ENCODE assay signal across 27 cellular contexts in the genomic region with DNA sequence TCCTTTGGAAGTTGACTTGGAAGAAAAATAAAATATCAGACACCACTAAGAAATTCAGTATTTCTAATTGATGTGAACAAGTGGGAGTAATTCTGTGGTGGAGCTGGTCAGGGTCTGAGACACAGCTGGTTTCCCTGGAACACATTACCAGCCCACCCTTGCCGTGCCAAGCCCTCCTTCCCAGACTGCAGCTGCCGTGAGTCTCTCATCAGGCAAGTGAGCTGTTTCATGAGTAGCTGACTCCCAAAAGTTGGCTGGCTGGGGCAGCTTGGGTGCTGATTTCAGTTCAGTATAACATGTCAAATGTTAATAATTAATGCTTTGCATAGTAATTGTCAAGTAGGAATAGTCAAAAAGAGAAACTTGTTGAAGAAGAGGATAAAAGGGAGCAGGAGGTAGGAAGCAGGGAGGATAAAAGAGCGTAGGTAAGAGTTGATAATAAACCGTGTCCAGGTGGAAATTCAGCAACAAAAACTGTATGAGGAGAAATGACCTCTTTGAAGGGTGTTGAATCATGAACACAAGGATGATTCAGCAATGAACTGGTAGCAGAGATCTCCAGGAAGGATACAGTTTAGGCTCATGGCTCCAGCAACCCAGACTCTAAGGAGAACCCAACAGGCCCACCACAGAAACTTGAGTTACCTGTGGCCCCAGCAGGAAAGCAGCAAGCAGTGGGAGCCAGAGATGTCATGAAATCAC.
A peak's percentile ranks its signal among the peaks of the same experiment; 100 is the strongest.
DNase-seq lines count a peak whose midpoint lies in the region; ATAC-seq and TF ChIP-seq lines count a peak whose summit lies in the region.
"Had no signal": no experiment of that assay in that cellular context is flagged by ENCODE, and none has a peak within 500 bp of the region (broad histone marks: within the 10 kb centered on the region; RNA-seq: fewer than 3 reads in every experiment).

No MANE protein-coding gene starts in this region.

- H3K36me3 ChIP-seq in left ventricle myocardium inferior: no peaks in the 10 kb centered on the region
- H3K36me3 ChIP-seq: left lung, SJSA1, tibial artery had no signal

- H3K9me3 ChIP-seq in left ventricle myocardium inferior (replicated peaks): no peaks in the 10 kb centered on the region
- H3K9me3 ChIP-seq: left lung, SJSA1, tibial artery had no signal

- no peak overlapping the region for H3K4me3 ChIP-seq in left ventricle myocardium inferior
- H3K4me3 ChIP-seq: hepatocyte, left lung, SJSA1, tibial artery had no signal

- H3K27ac ChIP-seq in left ventricle myocardium inferior (replicated peaks): no peak overlapping the region
- H3K27ac ChIP-seq: hepatocyte, left lung, SJSA1, tibial artery had no signal

- no peak for TF ChIP-seq CTCF in left ventricle myocardium inferior (IDR thresholded peaks at IDR 0.05; ENCODE audit: borderline replicate concordance)

- intact Hi-C loops in left ventricle myocardium inferior (cut with micrococcal nuclease) (no loop called here), Right ventricle myocardium superior (cut with DNase I) (no loop called here), left colon (cut with DNase I, micrococcal nuclease) (no loop called here)

- peaks cover 7% of the 10 kb centered on the region for H3K4me1 ChIP-seq in left ventricle myocardium inferior

- H3K27me3 ChIP-seq in left ventricle myocardium inferior (ENCODE audit: low read depth): peaks cover 40% of the 10 kb centered on the region
- H3K27me3 ChIP-seq: hepatocyte, tibial artery had no signal

- DNase-seq in left ventricle myocardium inferior: peak; percentile 22
- no peak for DNase-seq in Right ventricle myocardium superior
- peak; percentile 18 for DNase-seq in SW480 (ENCODE audit: low spot score)
- DNase-seq in kidney tubule cell (ENCODE audit: low spot score): peak; percentile 23
- DNase-seq in left colon: no peak
- DNase-seq in retina: no peak
- DNase-seq: activated CD4-positive, alpha-beta memory T cell treated with anti-CD3 and anti-CD28 coated beads, Interleukin-2, amount 10 ng/mL, durations not matched to agents 7 days and 5 days; anterior cingulate cortex; caudate nucleus; COR-L47; DMS79; foreskin melanocyte; HCEC 1CT; KG1; left lung; naive thymus-derived CD8-positive, alpha-beta T cell; NCI-H1436; occipital lobe; stimulated activated CD4-positive, alpha-beta T cell treated with anti-CD3 and anti-CD28 coated beads, Interleukin-2, amount 100 ng/mL, for 24 hours; tibial artery had no signal

- ATAC-seq in Right ventricle myocardium superior (ENCODE audit: poor library complexity): no peak
- ATAC-seq in left colon: no peak
- no peak for ATAC-seq in HG02678 (IDR thresholded peaks at IDR 0.05; ENCODE audit: unreplicated experiment)
- ATAC-seq: activated CD4-positive, CD25-positive, alpha-beta regulatory T cell treated with anti-CD3 and anti-CD28 coated beads, Interleukin-2, amount 50 U/mL, for 24 hours; activated T-helper 17 cell treated with anti-CD3 and anti-CD28 coated beads, Interleukin-2, amount 50 U/mL, for 72 hours; esophagus mucosa; left lung; naive thymus-derived CD8-positive, alpha-beta T cell; Panc1 had no signal

Comparison
In these comparisons a context has a peak if more than half of its experiments do, and no peak if none do; other contexts are left out.
1. DNase-seq: peak in left ventricle myocardium inferior (single experiment), SW480 (single experiment) and kidney tubule cell (single experiment); none in Right ventricle myocardium superior (single experiment), left colon (0 of 2) and retina (single experiment).